8 cellular contexts compared by ENCODE assay signal in genomic region chr4:2963185-2964076, GRCh38. TPM values are rescaled to one million over a fixed set of nuclear protein-coding genes. Genes with fewer than 3 reads are reported as not detected.
DNase-seq lines count a peak whose midpoint lies in the region; ATAC-seq and TF ChIP-seq lines count a peak whose summit lies in the region.

Gene GRK4 (plus strand): TSS chr4:2963571. CDS start chr4:2964071, 500 bp downstream.
Gene NOP14 (minus strand): TSS chr4:2963406. CDS start chr4:2963319, 87 bp downstream.

- H3K4me3 Mint-ChIP-seq in activated T-helper 2 cell treated with anti-CD3 and anti-CD28 coated beads, Interferon-gamma antibody, Interleukin-2, Interleukin-4, amounts not matched to agents 10 μg/mL and 5 μg/mL and 100 μg/mL, durations not matched to agents 14 hours and 24 hours and 36 hours (ENCODE audit: low read depth): peak within 1 kb of the TSS; percentile 92
- peak within 1 kb of the TSS; percentile 91 for H3K4me3 Mint-ChIP-seq in natural killer cell

- DNase-seq in ELR (ENCODE audit: low read depth) (peak; percentile 98), H4 (ENCODE audit: low spot score) (peak; percentile 99), RPMI7951 (ENCODE audit: low read depth) (peak; percentile 96), fibroblast of peridontal ligament (ENCODE audit: extremely low read depth) (peak; percentile 97), natural killer cell (peak; percentile 94)
- peak; percentile 97 for DNase-seq in activated T-helper 2 cell treated with anti-CD3 and anti-CD28 coated beads, Interferon-gamma antibody, Interleukin-2, Interleukin-4, amounts not matched to agents 10 μg/mL and 5 μg/mL and 100 μg/mL, durations not matched to agents 14 hours and 24 hours and 36 hours (ENCODE audit: low spot score)
- DNase-seq in stimulated activated naive CD4-positive, alpha-beta T cell (lab: John Stamatoyannopoulos, UW): peak; percentile 91 to 97 (median 95)

- intact Hi-C loops in activated T-helper 2 cell treated with anti-CD3 and anti-CD28 coated beads, Interferon-gamma antibody, Interleukin-2, Interleukin-4, amounts not matched to agents 10 μg/mL and 5 μg/mL and 100 μg/mL, durations not matched to agents 14 hours and 24 hours and 36 hours (cut with micrococcal nuclease): loop anchor here (1.0 to 10.0 kb wide), 7 partner anchors 74 to 545 kb away; partner anchors contain the start of genes CFAP99, FAM193A, HTT and HTT-AS
- intact Hi-C loops in natural killer cell (cut with micrococcal nuclease): loop anchor here (2.0 to 10.0 kb wide), 4 partner anchors 29 to 545 kb away; partner anchors contain the start of genes CFAP99 and ZFYVE28

- no peaks in the 10 kb centered on the region for H3K9me3 Mint-ChIP-seq in activated T-helper 2 cell treated with anti-CD3 and anti-CD28 coated beads, Interferon-gamma antibody, Interleukin-2, Interleukin-4, amounts not matched to agents 10 μg/mL and 5 μg/mL and 100 μg/mL, durations not matched to agents 14 hours and 24 hours and 36 hours
- no peaks in the 10 kb centered on the region for H3K9me3 Mint-ChIP-seq in natural killer cell

- peak; percentile 24; the same call in 1 of the 2 replicates for TF ChIP-seq CTCF in LNCAP (IDR thresholded peaks at IDR 0.05)
- peak; percentile 46 for TF ChIP-seq CTCF in natural killer cell (IDR thresholded peaks at IDR 0.05)

- peaks cover 34% of the 10 kb centered on the region for H3K36me3 Mint-ChIP-seq in activated T-helper 2 cell treated with anti-CD3 and anti-CD28 coated beads, Interferon-gamma antibody, Interleukin-2, Interleukin-4, amounts not matched to agents 10 μg/mL and 5 μg/mL and 100 μg/mL, durations not matched to agents 14 hours and 24 hours and 36 hours (ENCODE audit: low read depth)
- H3K36me3 Mint-ChIP-seq in natural killer cell: no peaks in the 10 kb centered on the region

- H3K27ac Mint-ChIP-seq in activated T-helper 2 cell treated with anti-CD3 and anti-CD28 coated beads, Interferon-gamma antibody, Interleukin-2, Interleukin-4, amounts not matched to agents 10 μg/mL and 5 μg/mL and 100 μg/mL, durations not matched to agents 14 hours and 24 hours and 36 hours: peak within 1 kb of the TSS; percentile 87
- peak within 1 kb of the TSS; percentile 88 to 90 for H3K27ac Mint-ChIP-seq in natural killer cell

- no peaks in the 10 kb centered on the region for H3K27me3 Mint-ChIP-seq in activated T-helper 2 cell treated with anti-CD3 and anti-CD28 coated beads, Interferon-gamma antibody, Interleukin-2, Interleukin-4, amounts not matched to agents 10 μg/mL and 5 μg/mL and 100 μg/mL, durations not matched to agents 14 hours and 24 hours and 36 hours (ENCODE audit: low read depth)
- H3K27me3 Mint-ChIP-seq in natural killer cell (ENCODE audit: low read depth in 2 of 2): no peaks in the 10 kb centered on the region

- H3K4me1 Mint-ChIP-seq in activated T-helper 2 cell treated with anti-CD3 and anti-CD28 coated beads, Interferon-gamma antibody, Interleukin-2, Interleukin-4, amounts not matched to agents 10 μg/mL and 5 μg/mL and 100 μg/mL, durations not matched to agents 14 hours and 24 hours and 36 hours (ENCODE audit: low read depth): peaks cover 27% of the 10 kb centered on the region
- peaks cover 31 to 46% of the 10 kb centered on the region in 2 donors for H3K4me1 Mint-ChIP-seq in natural killer cell

- peak; percentile 91 to 98 (median 93) for ATAC-seq in natural killer cell

RNA-seq across cellular contexts. Expression of gene GRK4, which starts in this region (rescaled TPM):
- 1.6 and 3.3 TPM in 2 replicates for total RNA-seq in H4 (2014; rRNA removed; shearing (Covaris generic))
- total RNA-seq in RPMI7951 (2014; rRNA removed; shearing (Covaris generic)): 3.1 and 3.6 TPM in 2 replicates
- 4.5 and 4.6 TPM in 2 replicates for total RNA-seq in activated T-helper 2 cell treated with anti-CD3 and anti-CD28 coated beads, Interferon-gamma antibody, Interleukin-2, Interleukin-4, amounts not matched to agents 10 μg/mL and 5 μg/mL and 100 μg/mL, durations not matched to agents 14 hours and 24 hours and 36 hours
- 1 to 10 TPM; 2.0 to 6.4 (median 5.1) TPM for total RNA-seq in natural killer cell

RNA-seq across cellular contexts. Expression of gene NOP14, which starts in this region (rescaled TPM):
- total RNA-seq in H4 (2014; rRNA removed; shearing (Covaris generic)): 15.8 and 18.8 TPM in 2 replicates
- 10.1 and 13.0 TPM in 2 replicates for total RNA-seq in RPMI7951 (2014; rRNA removed; shearing (Covaris generic))
- total RNA-seq in activated T-helper 2 cell treated with anti-CD3 and anti-CD28 coated beads, Interferon-gamma antibody, Interleukin-2, Interleukin-4, amounts not matched to agents 10 μg/mL and 5 μg/mL and 100 μg/mL, durations not matched to agents 14 hours and 24 hours and 36 hours: 104 and 106 TPM in 2 replicates
- 10 to 100 TPM; 20.9 to 25.0 (median 21.1) TPM for total RNA-seq in natural killer cell

Comparison
In these comparisons a context has a peak if more than half of its experiments do, and no peak if none do; other contexts are left out.
1. Peak in every context shown above with its lines: DNase-seq and ATAC-seq.